1 cellular context compared by ENCODE assay signal in genomic region chr1:10889628-10890353, GRCh38.
TF ChIP-seq lines count a peak whose summit lies in the region.

No MANE protein-coding gene starts in this region.

TF ChIP-seq in HEK293T, 16 proteins besides CTCF, POLR2A, EP300 and RAD21:
- TF ChIP-seq, protein P1, sequence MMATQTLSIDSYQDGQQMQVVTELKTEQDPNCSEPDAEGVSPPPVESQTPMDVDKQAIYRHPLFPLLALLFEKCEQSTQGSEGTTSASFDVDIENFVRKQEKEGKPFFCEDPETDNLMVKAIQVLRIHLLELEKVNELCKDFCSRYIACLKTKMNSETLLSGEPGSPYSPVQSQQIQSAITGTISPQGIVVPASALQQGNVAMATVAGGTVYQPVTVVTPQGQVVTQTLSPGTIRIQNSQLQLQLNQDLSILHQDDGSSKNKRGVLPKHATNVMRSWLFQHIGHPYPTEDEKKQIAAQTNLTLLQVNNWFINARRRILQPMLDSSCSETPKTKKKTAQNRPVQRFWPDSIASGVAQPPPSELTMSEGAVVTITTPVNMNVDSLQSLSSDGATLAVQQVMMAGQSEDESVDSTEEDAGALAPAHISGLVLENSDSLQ (IDR thresholded peaks at IDR 0.05) = no peak
- no peak for TF ChIP-seq HDGF (IDR thresholded peaks at IDR 0.05; ENCODE audit: borderline replicate concordance)
- TF ChIP-seq BHLHE40 (IDR thresholded peaks at IDR 0.05; ENCODE audit: borderline replicate concordance) = no peak
- no peak for TF ChIP-seq ELF4 (IDR thresholded peaks at IDR 0.05)
- TF ChIP-seq ARNT (IDR thresholded peaks at IDR 0.05) = no peak
- TF ChIP-seq FOXK2 (IDR thresholded peaks at IDR 0.05) = no peak
- no peak for TF ChIP-seq NFRKB (IDR thresholded peaks at IDR 0.05)
- no peak for TF ChIP-seq TARDBP (IDR thresholded peaks at IDR 0.05)
- TF ChIP-seq SUZ12 (IDR thresholded peaks at IDR 0.05) = no peak
- TF ChIP-seq SP1 (IDR thresholded peaks at IDR 0.05) = no peak
- TF ChIP-seq CTBP1 (IDR thresholded peaks at IDR 0.05; ENCODE audit: borderline replicate concordance) = no peak
TF ChIP-seq in HEK293T: peak in this region for 0.
